2 cellular contexts compared by ENCODE assay signal in the genomic region with DNA sequence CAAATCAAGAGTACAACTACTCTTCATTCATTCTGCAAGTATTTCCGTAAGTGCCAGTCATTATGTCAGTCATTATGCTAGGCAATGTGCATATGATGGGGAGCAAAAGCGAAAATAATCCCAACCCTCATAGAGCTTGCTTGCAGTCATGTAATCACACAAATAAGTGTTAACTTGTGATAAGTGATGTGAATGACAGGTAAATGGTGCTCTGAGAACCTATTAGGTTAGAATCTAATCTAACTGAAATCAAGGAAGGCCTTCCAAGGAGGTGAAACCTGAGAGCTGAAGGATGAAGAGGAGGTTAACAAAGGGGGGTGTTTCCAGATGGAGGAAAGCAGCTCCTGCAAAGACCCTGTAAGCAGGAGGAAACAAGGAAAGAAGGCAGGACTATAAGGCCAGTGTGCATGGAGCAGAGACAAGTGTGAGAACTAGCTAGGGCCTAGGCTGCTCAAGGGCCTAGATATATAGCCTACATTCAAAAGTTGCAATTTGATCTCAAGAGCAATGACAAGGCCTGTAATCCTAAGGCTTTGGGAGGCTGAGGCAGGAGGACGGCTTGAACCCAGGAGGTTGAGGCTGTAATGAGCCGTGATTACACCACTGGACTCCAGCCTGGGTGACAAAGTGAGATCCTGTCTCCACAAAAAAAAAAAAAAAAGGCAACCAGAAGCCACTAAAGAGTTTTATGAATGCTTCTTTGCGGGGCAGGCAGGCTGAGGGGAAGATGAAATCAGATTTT.
TF ChIP-seq lines count a peak whose summit lies in the region.

No MANE protein-coding gene starts in this region.

TF ChIP-seq in H1, 55 proteins besides CTCF, POLR2A, EP300 and RAD21 (continues in another document):
- TF ChIP-seq POU5F1 (IDR thresholded peaks at IDR 0.05; ENCODE audit: low read depth, low read length) (no peak), RNF2 (IDR thresholded peaks at IDR 0.05; ENCODE audit: borderline replicate concordance, low read depth, low read length, missing control alignments, poor library complexity, severe bottlenecking) (no peak), SIX5 (IDR thresholded peaks at IDR 0.05; ENCODE audit: low read depth, low read length) (no peak), RXRA (IDR thresholded peaks at IDR 0.05; ENCODE audit: insufficient read depth, low read depth, low read length) (no peak), SP1 (IDR thresholded peaks at IDR 0.05; ENCODE audit: low read depth, low read length) (no peak), TBP (IDR thresholded peaks at IDR 0.05; ENCODE audit: low read depth, low read length) (no peak)
- TF ChIP-seq, protein P1, sequence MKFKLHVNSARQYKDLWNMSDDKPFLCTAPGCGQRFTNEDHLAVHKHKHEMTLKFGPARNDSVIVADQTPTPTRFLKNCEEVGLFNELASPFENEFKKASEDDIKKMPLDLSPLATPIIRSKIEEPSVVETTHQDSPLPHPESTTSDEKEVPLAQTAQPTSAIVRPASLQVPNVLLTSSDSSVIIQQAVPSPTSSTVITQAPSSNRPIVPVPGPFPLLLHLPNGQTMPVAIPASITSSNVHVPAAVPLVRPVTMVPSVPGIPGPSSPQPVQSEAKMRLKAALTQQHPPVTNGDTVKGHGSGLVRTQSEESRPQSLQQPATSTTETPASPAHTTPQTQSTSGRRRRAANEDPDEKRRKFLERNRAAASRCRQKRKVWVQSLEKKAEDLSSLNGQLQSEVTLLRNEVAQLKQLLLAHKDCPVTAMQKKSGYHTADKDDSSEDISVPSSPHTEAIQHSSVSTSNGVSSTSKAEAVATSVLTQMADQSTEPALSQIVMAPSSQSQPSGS (IDR thresholded peaks at IDR 0.05; ENCODE audit: low read length) = no peak
- TF ChIP-seq, protein P2, sequence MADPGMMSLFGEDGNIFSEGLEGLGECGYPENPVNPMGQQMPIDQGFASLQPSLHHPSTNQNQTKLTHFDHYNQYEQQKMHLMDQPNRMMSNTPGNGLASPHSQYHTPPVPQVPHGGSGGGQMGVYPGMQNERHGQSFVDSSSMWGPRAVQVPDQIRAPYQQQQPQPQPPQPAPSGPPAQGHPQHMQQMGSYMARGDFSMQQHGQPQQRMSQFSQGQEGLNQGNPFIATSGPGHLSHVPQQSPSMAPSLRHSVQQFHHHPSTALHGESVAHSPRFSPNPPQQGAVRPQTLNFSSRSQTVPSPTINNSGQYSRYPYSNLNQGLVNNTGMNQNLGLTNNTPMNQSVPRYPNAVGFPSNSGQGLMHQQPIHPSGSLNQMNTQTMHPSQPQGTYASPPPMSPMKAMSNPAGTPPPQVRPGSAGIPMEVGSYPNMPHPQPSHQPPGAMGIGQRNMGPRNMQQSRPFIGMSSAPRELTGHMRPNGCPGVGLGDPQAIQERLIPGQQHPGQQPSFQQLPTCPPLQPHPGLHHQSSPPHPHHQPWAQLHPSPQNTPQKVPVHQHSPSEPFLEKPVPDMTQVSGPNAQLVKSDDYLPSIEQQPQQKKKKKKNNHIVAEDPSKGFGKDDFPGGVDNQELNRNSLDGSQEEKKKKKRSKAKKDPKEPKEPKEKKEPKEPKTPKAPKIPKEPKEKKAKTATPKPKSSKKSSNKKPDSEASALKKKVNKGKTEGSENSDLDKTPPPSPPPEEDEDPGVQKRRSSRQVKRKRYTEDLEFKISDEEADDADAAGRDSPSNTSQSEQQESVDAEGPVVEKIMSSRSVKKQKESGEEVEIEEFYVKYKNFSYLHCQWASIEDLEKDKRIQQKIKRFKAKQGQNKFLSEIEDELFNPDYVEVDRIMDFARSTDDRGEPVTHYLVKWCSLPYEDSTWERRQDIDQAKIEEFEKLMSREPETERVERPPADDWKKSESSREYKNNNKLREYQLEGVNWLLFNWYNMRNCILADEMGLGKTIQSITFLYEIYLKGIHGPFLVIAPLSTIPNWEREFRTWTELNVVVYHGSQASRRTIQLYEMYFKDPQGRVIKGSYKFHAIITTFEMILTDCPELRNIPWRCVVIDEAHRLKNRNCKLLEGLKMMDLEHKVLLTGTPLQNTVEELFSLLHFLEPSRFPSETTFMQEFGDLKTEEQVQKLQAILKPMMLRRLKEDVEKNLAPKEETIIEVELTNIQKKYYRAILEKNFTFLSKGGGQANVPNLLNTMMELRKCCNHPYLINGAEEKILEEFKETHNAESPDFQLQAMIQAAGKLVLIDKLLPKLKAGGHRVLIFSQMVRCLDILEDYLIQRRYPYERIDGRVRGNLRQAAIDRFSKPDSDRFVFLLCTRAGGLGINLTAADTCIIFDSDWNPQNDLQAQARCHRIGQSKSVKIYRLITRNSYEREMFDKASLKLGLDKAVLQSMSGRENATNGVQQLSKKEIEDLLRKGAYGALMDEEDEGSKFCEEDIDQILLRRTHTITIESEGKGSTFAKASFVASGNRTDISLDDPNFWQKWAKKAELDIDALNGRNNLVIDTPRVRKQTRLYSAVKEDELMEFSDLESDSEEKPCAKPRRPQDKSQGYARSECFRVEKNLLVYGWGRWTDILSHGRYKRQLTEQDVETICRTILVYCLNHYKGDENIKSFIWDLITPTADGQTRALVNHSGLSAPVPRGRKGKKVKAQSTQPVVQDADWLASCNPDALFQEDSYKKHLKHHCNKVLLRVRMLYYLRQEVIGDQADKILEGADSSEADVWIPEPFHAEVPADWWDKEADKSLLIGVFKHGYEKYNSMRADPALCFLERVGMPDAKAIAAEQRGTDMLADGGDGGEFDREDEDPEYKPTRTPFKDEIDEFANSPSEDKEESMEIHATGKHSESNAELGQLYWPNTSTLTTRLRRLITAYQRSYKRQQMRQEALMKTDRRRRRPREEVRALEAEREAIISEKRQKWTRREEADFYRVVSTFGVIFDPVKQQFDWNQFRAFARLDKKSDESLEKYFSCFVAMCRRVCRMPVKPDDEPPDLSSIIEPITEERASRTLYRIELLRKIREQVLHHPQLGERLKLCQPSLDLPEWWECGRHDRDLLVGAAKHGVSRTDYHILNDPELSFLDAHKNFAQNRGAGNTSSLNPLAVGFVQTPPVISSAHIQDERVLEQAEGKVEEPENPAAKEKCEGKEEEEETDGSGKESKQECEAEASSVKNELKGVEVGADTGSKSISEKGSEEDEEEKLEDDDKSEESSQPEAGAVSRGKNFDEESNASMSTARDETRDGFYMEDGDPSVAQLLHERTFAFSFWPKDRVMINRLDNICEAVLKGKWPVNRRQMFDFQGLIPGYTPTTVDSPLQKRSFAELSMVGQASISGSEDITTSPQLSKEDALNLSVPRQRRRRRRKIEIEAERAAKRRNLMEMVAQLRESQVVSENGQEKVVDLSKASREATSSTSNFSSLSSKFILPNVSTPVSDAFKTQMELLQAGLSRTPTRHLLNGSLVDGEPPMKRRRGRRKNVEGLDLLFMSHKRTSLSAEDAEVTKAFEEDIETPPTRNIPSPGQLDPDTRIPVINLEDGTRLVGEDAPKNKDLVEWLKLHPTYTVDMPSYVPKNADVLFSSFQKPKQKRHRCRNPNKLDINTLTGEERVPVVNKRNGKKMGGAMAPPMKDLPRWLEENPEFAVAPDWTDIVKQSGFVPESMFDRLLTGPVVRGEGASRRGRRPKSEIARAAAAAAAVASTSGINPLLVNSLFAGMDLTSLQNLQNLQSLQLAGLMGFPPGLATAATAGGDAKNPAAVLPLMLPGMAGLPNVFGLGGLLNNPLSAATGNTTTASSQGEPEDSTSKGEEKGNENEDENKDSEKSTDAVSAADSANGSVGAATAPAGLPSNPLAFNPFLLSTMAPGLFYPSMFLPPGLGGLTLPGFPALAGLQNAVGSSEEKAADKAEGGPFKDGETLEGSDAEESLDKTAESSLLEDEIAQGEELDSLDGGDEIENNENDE (IDR thresholded peaks at IDR 0.05; ENCODE audit: insufficient replicate concordance, low read length) = no peak
- TF ChIP-seq, protein P3, sequence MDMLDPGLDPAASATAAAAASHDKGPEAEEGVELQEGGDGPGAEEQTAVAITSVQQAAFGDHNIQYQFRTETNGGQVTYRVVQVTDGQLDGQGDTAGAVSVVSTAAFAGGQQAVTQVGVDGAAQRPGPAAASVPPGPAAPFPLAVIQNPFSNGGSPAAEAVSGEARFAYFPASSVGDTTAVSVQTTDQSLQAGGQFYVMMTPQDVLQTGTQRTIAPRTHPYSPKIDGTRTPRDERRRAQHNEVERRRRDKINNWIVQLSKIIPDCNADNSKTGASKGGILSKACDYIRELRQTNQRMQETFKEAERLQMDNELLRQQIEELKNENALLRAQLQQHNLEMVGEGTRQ (IDR thresholded peaks at IDR 0.05; ENCODE audit: low read length) = no peak

TF ChIP-seq in neural cell, 6 proteins besides CTCF, POLR2A, EP300 and RAD21:
- TF ChIP-seq MXI1 (conservative IDR thresholded peaks at IDR 0.05; ENCODE audit: poor library complexity, severe bottlenecking) (no peak), POLR2AphosphoS5 (IDR thresholded peaks at IDR 0.05) (peak; percentile 69)
